10 cellular contexts compared by ENCODE assay signal in the genomic region with DNA sequence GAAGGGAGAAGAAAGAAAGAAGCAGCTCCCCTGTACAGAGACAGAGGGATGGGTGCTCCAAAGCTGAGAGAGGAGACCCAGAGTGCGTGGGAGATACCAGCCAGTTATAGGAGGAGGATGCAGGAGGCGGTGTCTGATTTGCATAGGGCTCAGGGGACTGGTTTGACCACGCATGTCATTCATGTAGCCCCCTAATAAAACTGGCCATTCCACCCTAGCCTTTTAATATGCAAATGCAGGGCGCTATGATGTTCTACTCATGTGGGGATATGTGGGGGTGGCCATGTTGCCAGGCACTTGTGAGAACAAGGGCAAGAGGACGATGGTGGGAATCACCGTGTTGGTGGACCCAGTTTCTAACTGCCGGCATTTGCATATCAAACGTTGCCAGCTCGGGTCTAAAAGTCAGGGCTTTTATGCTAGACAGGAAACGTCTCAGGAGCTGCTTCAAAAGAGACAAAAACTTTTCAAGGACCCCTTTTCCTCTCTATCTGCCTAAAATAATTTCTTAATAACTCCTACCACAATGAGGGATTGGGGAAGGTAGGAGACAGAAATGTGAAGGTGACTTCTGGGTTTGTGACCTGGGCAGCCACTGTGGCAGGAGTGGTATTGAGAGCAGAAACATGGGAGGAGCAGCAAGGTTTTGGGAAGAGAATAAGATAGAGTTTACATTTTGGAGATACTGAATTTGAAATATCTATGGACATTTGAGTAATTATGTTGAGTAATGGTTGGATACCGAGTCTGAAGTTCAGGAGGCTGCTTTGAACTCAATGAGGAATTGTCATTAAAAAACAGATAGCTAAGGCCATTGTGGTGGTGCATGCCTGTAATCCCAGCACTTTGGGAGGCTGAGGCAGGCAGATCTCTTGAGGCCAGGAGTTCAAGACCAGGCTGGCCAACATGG. TPM values are rescaled to one million over a fixed set of nuclear protein-coding genes. Genes with fewer than 3 reads are reported as not detected.
DNase-seq lines count a peak whose midpoint lies in the region; ATAC-seq lines count a peak whose summit lies in the region.
"Had no signal": no experiment of that assay in that cellular context is flagged by ENCODE, and none has a peak within 500 bp of the region (broad histone marks: within the 10 kb centered on the region; RNA-seq: fewer than 3 reads in every experiment).

No MANE protein-coding gene starts in this region.

- no peaks in the 10 kb centered on the region for H3K27me3 Mint-ChIP-seq in T-helper 17 cell

- peak overlapping the region; percentile 39 for H3K27ac Mint-ChIP-seq in T-helper 17 cell

- ATAC-seq in T-helper 17 cell (no peak), GM21723 (IDR thresholded peaks at IDR 0.05; ENCODE audit: unreplicated experiment) (no peak)

- H3K36me3 Mint-ChIP-seq in T-helper 17 cell (ENCODE audit: low read depth), result no peaks in the 10 kb centered on the region

- peaks cover 19% of the 10 kb centered on the region for H3K4me1 Mint-ChIP-seq in T-helper 17 cell

- H3K9me3 ChIP-seq in T-helper 17 cell (ENCODE audit: control insufficient read depth, low read length, poor library complexity, severe bottlenecking), result no peaks in the 10 kb centered on the region
- H3K9me3 ChIP-seq: prostate gland had no signal

- H3K4me3 Mint-ChIP-seq in T-helper 17 cell, result peak overlapping the region; percentile 66

- DNase-seq in stimulated activated CD4-positive, alpha-beta T cell treated with anti-CD3 and anti-CD28 coated beads, Interleukin-1b, Interleukin-23, amount 100 ng/mL, for 48 hours, result peak; percentile 20
- no peak for DNase-seq in stimulated activated CD4-positive, alpha-beta T cell treated with anti-CD3 and anti-CD28 coated beads, Interleukin-4, amount 100 ng/mL, for 1 hour
- DNase-seq in T-helper 17 cell (no peak), iPS-NIHi11 (ENCODE audit: low spot score) (peak; percentile 49), DMS79 treated with DMSO at 0.1 percent for 48 hours (lab: John Stamatoyannopoulos, UW) (no peak), HK-2 (ENCODE audit: unreplicated experiment) (no peak), NCI-H2081 treated with DMSO at 0.1 percent for 48 hours (lab: John Stamatoyannopoulos, UW) (no peak)
- DNase-seq: kidney had no signal

RNA-seq across cellular contexts. Expression of gene ATXN3, which starts 2.2 kb away (rescaled TPM):
- total RNA-seq in T-helper 17 cell, result 10 to 100 TPM; 28.0 to 31.2 TPM

RNA-seq across cellular contexts. Expression of gene NDUFB1, which starts 12.9 kb away (rescaled TPM):
- total RNA-seq in T-helper 17 cell, result 10 to 100 TPM; 48.6 to 53.8 TPM

RNA-seq across cellular contexts. Expression of gene CPSF2, which starts 13.2 kb away (rescaled TPM):
- 10 to 100 TPM; 26.4 to 28.0 TPM for total RNA-seq in T-helper 17 cell

Comparison
In these comparisons a context has a peak if more than half of its experiments do, and no peak if none do; other contexts are left out.
1. DNase-seq: peak in stimulated activated CD4-positive, alpha-beta T cell treated with anti-CD3 and anti-CD28 coated beads, Interleukin-1b, Interleukin-23, amount 100 ng/mL, for 48 hours (single experiment) and iPS-NIHi11 (single experiment); none in stimulated activated CD4-positive, alpha-beta T cell treated with anti-CD3 and anti-CD28 coated beads, Interleukin-4, amount 100 ng/mL, for 1 hour (single experiment), T-helper 17 cell (0 of 3), DMS79 treated with DMSO at 0.1 percent for 48 hours (single experiment), HK-2 (single experiment) and NCI-H2081 treated with DMSO at 0.1 percent for 48 hours (single experiment).